ENCODE assay signal across 20 cellular contexts in genomic region chr4:163536101-163536500, GRCh38.
DNase-seq lines count a peak whose midpoint lies in the region; TF ChIP-seq lines count a peak whose summit lies in the region.
"Had no signal": no experiment of that assay in that cellular context is flagged by ENCODE, and none has a peak within 500 bp of the region (broad histone marks: within the 10 kb centered on the region; RNA-seq: fewer than 3 reads in every experiment).

No MANE protein-coding gene starts in this region.

- H3K9me3 ChIP-seq in BLaER1 (no peaks in the 10 kb centered on the region), adipocyte (ENCODE audit: control insufficient read depth, low read length) (no peaks in the 10 kb centered on the region)
- H3K9me3 ChIP-seq: Peyer's patch had no signal

- no peak overlapping the region for H3K27ac ChIP-seq in BLaER1
- H3K27ac ChIP-seq: Peyer's patch had no signal

- H3K4me1 Mint-ChIP-seq in nephron: peaks cover 11% of the 10 kb centered on the region

- H3K9ac ChIP-seq in BLaER1 (no peak overlapping the region), adipocyte (ENCODE audit: low read length) (no peak overlapping the region)

- H3K4me1 ChIP-seq in BLaER1 (peaks cover 14% of the 10 kb centered on the region), adipocyte (ENCODE audit: control insufficient read depth, insufficient read depth, low read length) (peaks cover 18% of the 10 kb centered on the region)
- H3K4me1 ChIP-seq: Peyer's patch had no signal

- peak overlapping the region; percentile 46; the same call in 1 of the 2 replicates for H3K4me2 ChIP-seq in BLaER1

- H3K36me3 Mint-ChIP-seq in nephron (ENCODE audit: low read depth): peaks cover 27% of the 10 kb centered on the region

- peak overlapping the region in 2 of 3 experiments; percentile 72 to 77 for H3K27ac Mint-ChIP-seq in nephron
- H3K27ac Mint-ChIP-seq: CD4-positive, alpha-beta T cell had no signal

- DNase-seq in adipocyte (ENCODE audit: low read depth): peak; percentile 14
- DNase-seq in fibroblast of peridontal ligament (ENCODE audit: extremely low read depth): peak; percentile 93
- DNase-seq in NCI-H1092 (lab: John Stamatoyannopoulos, UW): no peak
- DNase-seq in HK-2 (ENCODE audit: unreplicated experiment): no peak
- no peak for DNase-seq in DMS79 treated with DMSO at 0.1 percent for 48 hours (lab: John Stamatoyannopoulos, UW)
- no peak for DNase-seq in NOMO-1 (lab: John Stamatoyannopoulos, UW; ENCODE audit: unreplicated experiment in 2 of 2)
- DNase-seq: CD4-positive, alpha-beta T cell; COR-L47; GOT3; NCI-H1105 treated with DMSO at 0.1 percent for 48 hours; NCI-H1694; NCI-H2081; NCI-H2171; NCI-H345; NCI-H524; NCI-H774; NK-92 treated with Interleukin-12 subunit alpha and Interleukin-12 subunit beta, amount 100 ng/mL, for 24 hours; Peyer's patch had no signal

- H3K36me3 ChIP-seq in BLaER1 (peaks cover 17% of the 10 kb centered on the region; the same call in 1 of the 2 replicates), adipocyte (ENCODE audit: control insufficient read depth, insufficient read depth, low read length, severe bottlenecking) (peaks cover 27% of the 10 kb centered on the region)
- H3K36me3 ChIP-seq: Peyer's patch had no signal

- no peaks in the 10 kb centered on the region for H4K20me1 ChIP-seq in BLaER1

- H3K27me3 Mint-ChIP-seq in nephron (ENCODE audit: low read depth): no peaks in the 10 kb centered on the region
- H3K27me3 Mint-ChIP-seq: CD4-positive, alpha-beta T cell had no signal

- H3K4me3 ChIP-seq in BLaER1: no peak overlapping the region
- no peak overlapping the region for H3K4me3 ChIP-seq in adipocyte (ENCODE audit: low read length)
- H3K4me3 ChIP-seq: Peyer's patch had no signal

- H3K9me3 Mint-ChIP-seq in nephron: no peaks in the 10 kb centered on the region
- H3K9me3 Mint-ChIP-seq: CD4-positive, alpha-beta T cell had no signal

- TF ChIP-seq CTCF in nephron (IDR thresholded peaks at IDR 0.05; ENCODE audit: unreplicated experiment in 3 of 3): no peak

- H3K4me3 Mint-ChIP-seq in nephron: no peak overlapping the region
- H3K4me3 Mint-ChIP-seq: CD4-positive, alpha-beta T cell had no signal

- no peaks in the 10 kb centered on the region for H3K27me3 ChIP-seq in BLaER1
- no peaks in the 10 kb centered on the region for H3K27me3 ChIP-seq in adipocyte (replicated peaks; ENCODE audit: control insufficient read depth, insufficient read depth, low read length)
- H3K27me3 ChIP-seq: Peyer's patch had no signal

Comparison
In these comparisons a context has a peak if more than half of its experiments do, and no peak if none do; other contexts are left out.
1. DNase-seq: peak in adipocyte (single experiment) and fibroblast of peridontal ligament (single experiment); none in NCI-H1092 (single experiment), HK-2 (single experiment), DMS79 treated with DMSO at 0.1 percent for 48 hours (single experiment) and NOMO-1 (0 of 2).